15 cellular contexts compared by ENCODE assay signal in genomic region chr12:30701056-30701455, GRCh38. TPM values are rescaled to one million over a fixed set of nuclear protein-coding genes. Genes with fewer than 3 reads are reported as not detected.
DNase-seq lines count a peak whose midpoint lies in the region; ATAC-seq and TF ChIP-seq lines count a peak whose summit lies in the region.
"Had no signal": no experiment of that assay in that cellular context is flagged by ENCODE, and none has a peak within 500 bp of the region (broad histone marks: within the 10 kb centered on the region; RNA-seq: fewer than 3 reads in every experiment).

No MANE protein-coding gene starts in this region.

- peaks cover 2% of the 10 kb centered on the region for H3K27me3 Mint-ChIP-seq in activated naive CD8-positive, alpha-beta T cell treated with anti-CD3 and anti-CD28 coated beads for 36 hours
- H3K27me3 Mint-ChIP-seq: B cell had no signal

- no peak overlapping the region for H2AK5ac ChIP-seq in neuronal stem cell (ENCODE audit: low read depth, low read length)

- no peak overlapping the region for H4K91ac ChIP-seq in neuronal stem cell (ENCODE audit: low read depth, low read length, poor library complexity)

- no peaks in the 10 kb centered on the region for H3K79me1 ChIP-seq in neuronal stem cell (ENCODE audit: low read depth, low read length)

- no peaks in the 10 kb centered on the region for H3K9me3 ChIP-seq in HEK293 (ENCODE audit: control insufficient read depth, insufficient read depth, low read depth, low read length)
- no peaks in the 10 kb centered on the region for H3K9me3 ChIP-seq in neuronal stem cell (replicated peaks in 1 of 2; ENCODE audit: control insufficient read depth in 2 of 2, insufficient read depth in 1 of 2, low read depth in 1 of 2, low read length in 2 of 2)
- no peaks in the 10 kb centered on the region for H3K9me3 ChIP-seq in A673 (ENCODE audit: low read depth, low read length, poor library complexity, severe bottlenecking)

- H3K23ac ChIP-seq in neuronal stem cell (ENCODE audit: low read depth, low read length, poor library complexity): no peak overlapping the region

- no peak overlapping the region for H3K27ac Mint-ChIP-seq in activated naive CD8-positive, alpha-beta T cell treated with anti-CD3 and anti-CD28 coated beads for 36 hours
- H3K27ac Mint-ChIP-seq: B cell had no signal

- no TSS peak for BruUV-seq in A673 (replicated peaks; lab: Mats Ljungman, UMichigan)

- no peak overlapping the region for H3K9ac ChIP-seq in neuronal stem cell (ENCODE audit: low read depth, low read length, poor library complexity)
- H3K9ac ChIP-seq: GM23248, KMS-11 had no signal

- CTCF ChIA-PET in HEK293 (lab: Yijun Ruan, JAX) (interaction anchor here (0.5 to 1.2 kb wide), 4 partner anchors 42 to 556 kb away, joined by 3 read pairs; partner anchors contain the start of gene CAPRIN2), A673 (lab: Charles Lee) (interaction anchor here (1.0 kb wide), 1 partner anchor 52 kb away, joined by 3 read pairs; no protein-coding TSS in a partner anchor)

- no peak overlapping the region for H2AFZ ChIP-seq in neuronal stem cell (ENCODE audit: low read length)
- H2AFZ ChIP-seq: GM23248 had no signal

- H3K27ac ChIP-seq in HEK293 (ENCODE audit: extremely low read depth, low read depth, low read length) (no peak overlapping the region), neuronal stem cell (replicated peaks; ENCODE audit: low read length) (no peak overlapping the region), A673 (ENCODE audit: low read depth, low read length, poor library complexity, severe bottlenecking) (no peak overlapping the region)
- H3K27ac ChIP-seq: GM23248, KMS-11 had no signal

- H3K18ac ChIP-seq in neuronal stem cell (ENCODE audit: low read length): no peak overlapping the region

- DNase-seq in NCI-H2171 treated with DMSO at 0.1 percent for 48 hours (lab: John Stamatoyannopoulos, UW) (peak; percentile 64), foreskin fibroblast (peak; percentile 33 to 46), neuronal stem cell (ENCODE audit: low spot score) (no peak), A673 (ENCODE audit: low spot score) (no peak)
- no peak for DNase-seq in activated naive CD8-positive, alpha-beta T cell treated with anti-CD3 and anti-CD28 coated beads for 36 hours
- DNase-seq: GF-D8, GM23248, NCI-H1417 treated with DMSO at 0.1 percent for 48 hours, NCI-H2029, NCI-H82, SHP77 treated with DMSO at 0.1 percent for 48 hours had no signal

- no peak overlapping the region for H2BK120ac ChIP-seq in neuronal stem cell (ENCODE audit: low read depth, low read length)

- no peaks in the 10 kb centered on the region for H3K9me3 Mint-ChIP-seq in activated naive CD8-positive, alpha-beta T cell treated with anti-CD3 and anti-CD28 coated beads for 36 hours

- no peak overlapping the region for H3K14ac ChIP-seq in neuronal stem cell (ENCODE audit: low read length)

- H3K4me3 ChIP-seq in HEK293 (ENCODE audit: low read depth, low read length) (no peak overlapping the region), foreskin fibroblast (ENCODE audit: low read depth in 1 of 2, low read length in 2 of 2) (no peak overlapping the region), neuronal stem cell (ENCODE audit: low read length in 2 of 2) (no peak overlapping the region), A673 (ENCODE audit: low read depth, low read length, poor library complexity, severe bottlenecking) (no peak overlapping the region)
- H3K4me3 ChIP-seq: GM23248 had no signal

- H2BK5ac ChIP-seq in neuronal stem cell (ENCODE audit: low read length): no peak overlapping the region

- no peaks in the 10 kb centered on the region for H3K36me3 Mint-ChIP-seq in activated naive CD8-positive, alpha-beta T cell treated with anti-CD3 and anti-CD28 coated beads for 36 hours

- H3K36me3 ChIP-seq in HEK293 (ENCODE audit: control insufficient read depth in 2 of 2, insufficient read depth in 1 of 2, low read length in 2 of 2) (no peaks in the 10 kb centered on the region), neuronal stem cell (replicated peaks in 1 of 2; ENCODE audit: control insufficient read depth in 2 of 2, insufficient read depth in 2 of 2, low read length in 2 of 2) (no peaks in the 10 kb centered on the region), A673 (ENCODE audit: insufficient read depth, low read length, poor library complexity, severe bottlenecking) (no peaks in the 10 kb centered on the region)

- POLR2A ChIA-PET in HEK293 (lab: Yijun Ruan, JAX) (no interaction called here), A673 (lab: Charles Lee; ENCODE audit: low non-redundant PET) (no interaction called here)

- no peak overlapping the region for H3K4me3 Mint-ChIP-seq in activated naive CD8-positive, alpha-beta T cell treated with anti-CD3 and anti-CD28 coated beads for 36 hours
- H3K4me3 Mint-ChIP-seq: B cell had no signal

- H2BK15ac ChIP-seq in neuronal stem cell (ENCODE audit: low read length): no peak overlapping the region

- peaks cover 3% of the 10 kb centered on the region for H3K4me1 Mint-ChIP-seq in activated naive CD8-positive, alpha-beta T cell treated with anti-CD3 and anti-CD28 coated beads for 36 hours

- intact Hi-C loops in A673 (cut with micrococcal nuclease; ENCODE audit: unreplicated experiment): no loop called here

- H4K8ac ChIP-seq in neuronal stem cell (ENCODE audit: low read depth, low read length): no peak overlapping the region

- no peaks in the 10 kb centered on the region for H3K4me1 ChIP-seq in HEK293 (ENCODE audit: control insufficient read depth, insufficient read depth, low read length)
- no peaks in the 10 kb centered on the region for H3K4me1 ChIP-seq in neuronal stem cell (ENCODE audit: control insufficient read depth in 2 of 2, insufficient read depth in 1 of 2, low read depth in 1 of 2, low read length in 2 of 2)
- no peaks in the 10 kb centered on the region for H3K4me1 ChIP-seq in A673 (ENCODE audit: insufficient read depth, low read length, poor library complexity, severe bottlenecking)

- H3K27me3 ChIP-seq in neuronal stem cell (ENCODE audit: control insufficient read depth in 3 of 3, insufficient read depth in 3 of 3, low read depth in 1 of 3, low read length in 3 of 3) (no peaks in the 10 kb centered on the region), A673 (replicated peaks; ENCODE audit: insufficient read depth, low read depth, low read length, poor library complexity) (no peaks in the 10 kb centered on the region)

- no peak overlapping the region for H2BK12ac ChIP-seq in neuronal stem cell (ENCODE audit: low read length)

- no peak overlapping the region for H3K4me2 ChIP-seq in neuronal stem cell (ENCODE audit: insufficient read depth, low read length, poor library complexity, severe bottlenecking)
- H3K4me2 ChIP-seq: KMS-11 had no signal

- no peak for TF ChIP-seq CTCF in HEK293 (tag by site-specific recombination; IDR thresholded peaks at IDR 0.05)
- no peak for TF ChIP-seq CTCF in foreskin fibroblast (IDR thresholded peaks at IDR 0.05; ENCODE audit: low read depth, low read length)
- no peak for TF ChIP-seq CTCF in A673 (conservative IDR thresholded peaks at IDR 0.05; ENCODE audit: low read depth, low read length)

- no peak overlapping the region for H3K4ac ChIP-seq in neuronal stem cell (ENCODE audit: low read length)

- ATAC-seq in GM21576 (IDR thresholded peaks at IDR 0.05; ENCODE audit: unreplicated experiment): no peak

TF ChIP-seq in HEK293, 187 proteins besides CTCF, POLR2A, EP300 and RAD21:
- TF ChIP-seq ZNF76 (tag by site-specific recombination; IDR thresholded peaks at IDR 0.05; ENCODE audit: borderline replicate concordance, low read depth): no peak
- no peak for TF ChIP-seq ZNF174 (tag by site-specific recombination; IDR thresholded peaks at IDR 0.05)
- no peak for TF ChIP-seq ZNF280C (tag by site-specific recombination; IDR thresholded peaks at IDR 0.05)
- no peak for TF ChIP-seq ZNF302 (tag by site-specific recombination; IDR thresholded peaks at IDR 0.05; ENCODE audit: low read depth)
- TF ChIP-seq ZNF433 (tag by site-specific recombination; IDR thresholded peaks at IDR 0.05; ENCODE audit: low read depth): no peak
- no peak for TF ChIP-seq ZNF169 (tag by site-specific recombination; IDR thresholded peaks at IDR 0.05)
- TF ChIP-seq PRDM6 (tag by site-specific recombination; IDR thresholded peaks at IDR 0.05): peak; percentile 54; the same call in 1 of the 2 replicates
TF ChIP-seq in HEK293: peak in this region for 1.

RNA-seq across cellular contexts. Expression of gene IPO8, which starts 5.4 kb away (rescaled TPM):
- 18.0 TPM for polyA plus RNA-seq in neuronal stem cell (2013, experiment 1 of 2)
- 18.4 TPM for polyA plus RNA-seq in neuronal stem cell (2013, experiment 2 of 2)
- 37.9 and 42.7 TPM in 2 replicates for total RNA-seq in A673 (2021)
- total RNA-seq in activated naive CD8-positive, alpha-beta T cell treated with anti-CD3 and anti-CD28 coated beads for 36 hours: 10 to 100 TPM; 45.3 to 45.7 TPM

RNA-seq across cellular contexts. Expression of gene CAPRIN2, which starts 53.7 kb away (rescaled TPM):
- polyA plus RNA-seq in neuronal stem cell (2013, experiment 1 of 2): 33.9 TPM
- polyA plus RNA-seq in neuronal stem cell (2013, experiment 2 of 2): 33.2 TPM
- total RNA-seq in A673 (2021): 16.4 and 16.7 TPM in 2 replicates
- total RNA-seq in activated naive CD8-positive, alpha-beta T cell treated with anti-CD3 and anti-CD28 coated beads for 36 hours: 1 to 10 TPM; 6.7 to 8.6 TPM

Comparison
In these comparisons a context has a peak if more than half of its experiments do, and no peak if none do; other contexts are left out.
1. DNase-seq: peak in NCI-H2171 treated with DMSO at 0.1 percent for 48 hours (single experiment) and foreskin fibroblast (2 of 2); none in neuronal stem cell (single experiment), A673 (single experiment) and activated naive CD8-positive, alpha-beta T cell treated with anti-CD3 and anti-CD28 coated beads for 36 hours (single experiment).